In genomic region chr3:195635898-195636685, GRCh38 we compare ENCODE assay signal across 8 cellular contexts. TPM values are rescaled to one million over a fixed set of nuclear protein-coding genes. Genes with fewer than 3 reads are reported as not detected.
DNase-seq lines count a peak whose midpoint lies in the region; ATAC-seq and TF ChIP-seq lines count a peak whose summit lies in the region.
"Not testable (repeated sequence)": the region's sequence is repeated elsewhere in the genome, so short reads cannot be mapped to it uniquely, and the experiment has no call there.
"Had no signal": no experiment of that assay in that cellular context is flagged by ENCODE, and none has a peak within 500 bp of the region (broad histone marks: within the 10 kb centered on the region; RNA-seq: fewer than 3 reads in every experiment).

No MANE protein-coding gene starts in this region.

- H3K9me2 ChIP-seq in OCI-LY7 (ENCODE audit: insufficient read depth, low read length) = not testable (repeated sequence)

- H3K27me3 Mint-ChIP-seq in MCF 10A (ENCODE audit: insufficient read depth, unreplicated experiment) = not testable (repeated sequence)

- ATAC-seq in left ventricle myocardium superior = not testable (repeated sequence)
- peak; percentile 17 for ATAC-seq in mucosa of descending colon

- H3K27ac Mint-ChIP-seq in MCF 10A (ENCODE audit: low read depth, unreplicated experiment) = not testable (repeated sequence)

- H4K20me1 ChIP-seq in OCI-LY7 (ENCODE audit: insufficient read depth, low read length) = not testable (repeated sequence)

- not testable (repeated sequence) for BruUV-seq in OCI-LY7 (replicated peaks; lab: Mats Ljungman, UMichigan)
- BruUV-seq in MCF 10A (replicated peaks; lab: Mats Ljungman, UMichigan) = TSS peak; percentile 43

- POLR2A ChIA-PET in OCI-LY7 (lab: Charles Lee); MCF 10A (lab: Yijun Ruan, JAX): not testable (repeated sequence)

- peak overlapping the region; percentile 61 for H3K4me3 Mint-ChIP-seq in MCF 10A (ENCODE audit: unreplicated experiment)

- H3K4me3 ChIP-seq in GM12865 (ENCODE audit: low read depth, low read length) (peak overlapping the region; percentile 34), OCI-LY7 (ENCODE audit: low read depth, low read length, poor library complexity, severe bottlenecking) (peak overlapping the region; percentile 56), skin epidermis (peak overlapping the region in 5 of 7 experiments; percentile 1 to 41 (median 21))
- not testable (repeated sequence) for H3K4me3 ChIP-seq in mucosa of descending colon

- H2AFZ ChIP-seq in OCI-LY7 (ENCODE audit: low read length) = not testable (repeated sequence)

- H3K36me3 ChIP-seq in OCI-LY7 (ENCODE audit: insufficient read depth, low read length); mucosa of descending colon (ENCODE audit: low read depth): not testable (repeated sequence)

- intact Hi-C loops in OCI-LY7 (cut with micrococcal nuclease; ENCODE audit: unreplicated experiment); MCF 10A (cut with micrococcal nuclease); left ventricle myocardium superior (cut with micrococcal nuclease); mucosa of descending colon (cut with DNase I, micrococcal nuclease): not testable (repeated sequence)

- H3K4me1 ChIP-seq in OCI-LY7 (ENCODE audit: insufficient read depth, low read length, poor library complexity, severe bottlenecking); mucosa of descending colon (ENCODE audit: low read depth): not testable (repeated sequence)

- TF ChIP-seq CTCF in GM12865 (IDR thresholded peaks at IDR 0.05; ENCODE audit: insufficient read depth, low read depth, low read length, missing control alignments); OCI-LY7 (conservative IDR thresholded peaks at IDR 0.05; ENCODE audit: low read length); MCF 10A (IDR thresholded peaks at IDR 0.05; ENCODE audit: unreplicated experiment); mucosa of descending colon (IDR thresholded peaks at IDR 0.05): not testable (repeated sequence)

- CTCF ChIA-PET in OCI-LY7 (lab: Charles Lee; ENCODE audit: unreplicated experiment); MCF 10A (lab: Yijun Ruan, JAX): not testable (repeated sequence)

- H3K4me1 Mint-ChIP-seq in MCF 10A (ENCODE audit: insufficient read depth, unreplicated experiment) = not testable (repeated sequence)

- not testable (repeated sequence) for H3K36me3 Mint-ChIP-seq in MCF 10A (ENCODE audit: insufficient read depth, unreplicated experiment)

- peak overlapping the region; percentile 74 for H3K4me2 ChIP-seq in OCI-LY7 (ENCODE audit: low read length)

- not testable (repeated sequence) for H3K79me2 ChIP-seq in OCI-LY7 (ENCODE audit: insufficient read depth, low read depth, low read length)

- not testable (repeated sequence) for DNase-seq in GM12865 (ENCODE audit: low read depth); OCI-LY7 (ENCODE audit: low spot score); MCF 10A (ENCODE audit: unreplicated experiment)
- DNase-seq in activated CD8-positive, alpha-beta memory T cell treated with anti-CD3 and anti-CD28 coated beads, Interleukin-2, amount 50 U/mL, for 48 hours = peak; percentile 63
- DNase-seq in left ventricle myocardium superior (peak; percentile 35), mucosa of descending colon (peak; percentile 44 to 75 (median 71))

- H3K9me3 Mint-ChIP-seq in MCF 10A (ENCODE audit: unreplicated experiment) = not testable (repeated sequence)

- H3K27ac ChIP-seq in OCI-LY7 (ENCODE audit: low read depth, low read length, poor library complexity, severe bottlenecking) = not testable (repeated sequence)
- H3K27ac ChIP-seq in skin epidermis = peak overlapping the region in 7 of 21 experiments; percentile 3 to 78 (median 54)

- H3K9me3 ChIP-seq in OCI-LY7 (ENCODE audit: low read length); mucosa of descending colon: not testable (repeated sequence)

RNA-seq across cellular contexts. Expression of gene APOD, which starts 52.4 kb away (rescaled TPM):
- total RNA-seq in OCI-LY7 (2014; rRNA removed; shearing (Covaris generic)) = not detected in 2 replicates
- total RNA-seq in OCI-LY7 (2022) (not detected in 2 replicates), MCF 10A (2022) (0.83 and 1.9 TPM in 2 replicates), left ventricle myocardium superior (603 TPM), mucosa of descending colon (10 to 100 TPM in 2 of 3 donors, 1 to 10 TPM in 1; 8.7 to 73.6 (median 10.7) TPM)
- total RNA-seq: activated CD8-positive, alpha-beta memory T cell treated with anti-CD3 and anti-CD28 coated beads for 36 hours had no signal
